In genomic region chr15:57752426-57752825, GRCh38 we compare ENCODE assay signal across 1 cellular context.
A peak's percentile ranks its signal among the peaks of the same experiment; 100 is the strongest.
TF ChIP-seq lines count a peak whose summit lies in the region.

No MANE protein-coding gene starts in this region.

TF ChIP-seq in H1, 55 proteins besides CTCF, POLR2A, EP300 and RAD21:
- no peak for TF ChIP-seq CTBP2 (IDR thresholded peaks at IDR 0.05; ENCODE audit: borderline replicate concordance, insufficient read depth, insufficient read length, low read length)
- TF ChIP-seq SRF (IDR thresholded peaks at IDR 0.05; ENCODE audit: low read depth, low read length): 0 out of 2 replicates have a peak, but pooled peaks have one; percentile 29
